22 cellular contexts compared by ENCODE assay signal in the genomic region with DNA sequence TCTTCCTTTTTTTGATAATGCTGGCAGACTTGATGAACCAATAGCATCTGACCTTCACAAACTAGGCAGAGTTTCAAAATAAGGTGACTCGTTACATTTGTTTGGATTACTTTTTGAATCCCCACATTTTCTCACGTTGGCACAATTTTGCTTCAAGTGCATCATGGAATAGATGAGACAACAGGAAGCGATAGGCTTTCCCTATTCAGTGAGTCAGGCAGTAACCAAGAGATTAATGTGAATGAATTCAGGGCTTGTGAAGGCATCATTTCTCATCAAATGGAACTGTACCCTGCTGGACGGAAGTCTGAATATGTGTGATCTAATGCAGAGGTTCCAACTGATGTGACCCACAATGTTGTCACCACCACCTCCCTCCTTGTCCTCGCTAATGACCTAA. TPM values are rescaled to one million over a fixed set of nuclear protein-coding genes. Genes with fewer than 3 reads are reported as not detected.
DNase-seq lines count a peak whose midpoint lies in the region; ATAC-seq and TF ChIP-seq lines count a peak whose summit lies in the region.
"Had no signal": no experiment of that assay in that cellular context is flagged by ENCODE, and none has a peak within 500 bp of the region (broad histone marks: within the 10 kb centered on the region; RNA-seq: fewer than 3 reads in every experiment).

No MANE protein-coding gene starts in this region.

- intact Hi-C loops in PC-3 (cut with micrococcal nuclease), result no loop called here
- intact Hi-C loops in left ventricle myocardium inferior (cut with micrococcal nuclease), result no loop called here

- H3K27ac ChIP-seq in PC-3 (ENCODE audit: low read length) (peak overlapping the region; percentile 52), osteoblast (ENCODE audit: low read depth, low read length) (peak overlapping the region; percentile 54), left ventricle myocardium inferior (replicated peaks) (no peak overlapping the region)
- H3K27ac ChIP-seq: coronary artery, VCaP had no signal

- no peaks in the 10 kb centered on the region for H3K27me3 ChIP-seq in PC-3 (ENCODE audit: low read length)
- no peaks in the 10 kb centered on the region for H3K27me3 ChIP-seq in osteoblast (ENCODE audit: insufficient read depth, low read length)
- H3K27me3 ChIP-seq in left ventricle myocardium inferior (ENCODE audit: low read depth), result no peaks in the 10 kb centered on the region

- peak; percentile 58 for DNase-seq in EL
- DNase-seq in PC-3, result peak; percentile 46
- peak; percentile 84 to 90 for DNase-seq in dermis microvascular lymphatic vessel endothelial cell (ENCODE audit: low read depth in 2 of 2)
- peak; percentile 87 for DNase-seq in osteoblast (ENCODE audit: insufficient read length, low spot score, missing footprints)
- DNase-seq in left ventricle myocardium inferior, result no peak
- DNase-seq in CD1c-positive myeloid dendritic cell (ENCODE audit: extremely low spot score), result no peak
- no peak for DNase-seq in GM20000 (ENCODE audit: low spot score)
- DNase-seq: activated CD8-positive, alpha-beta T cell treated with anti-CD3 and anti-CD28 coated beads, Interleukin-2, amount 10 ng/mL, durations not matched to agents 7 days and 5 days; CD8-positive, alpha-beta T cell; DND-41; foreskin melanocyte; H7; mesendoderm; MV-4-11; NCI-H2107 had no signal

- CTCF ChIA-PET in PC-3 (lab: Charles Lee), result no interaction called here

- no peak overlapping the region for H3K9ac ChIP-seq in PC-3 (ENCODE audit: low read length)

- no peak overlapping the region for H2AFZ ChIP-seq in PC-3 (ENCODE audit: low read length)
- no peak overlapping the region for H2AFZ ChIP-seq in osteoblast (ENCODE audit: low read length)

- no peak overlapping the region for H3K4me2 ChIP-seq in PC-3 (ENCODE audit: low read length)
- H3K4me2 ChIP-seq in osteoblast (ENCODE audit: insufficient read depth, low read length), result peak overlapping the region; percentile 58

- H4K20me1 ChIP-seq in PC-3 (ENCODE audit: low read length), result no peaks in the 10 kb centered on the region
- H4K20me1 ChIP-seq in osteoblast (ENCODE audit: insufficient read depth, low read length), result no peaks in the 10 kb centered on the region

- no peaks in the 10 kb centered on the region for H3K36me3 ChIP-seq in PC-3 (ENCODE audit: low read depth, low read length)
- H3K36me3 ChIP-seq in osteoblast (ENCODE audit: insufficient read depth, low read length), result no peaks in the 10 kb centered on the region
- H3K36me3 ChIP-seq in left ventricle myocardium inferior, result no peaks in the 10 kb centered on the region

- POLR2A ChIA-PET in PC-3 (lab: Charles Lee; ENCODE audit: unreplicated experiment), result no interaction called here

- no peak for TF ChIP-seq CTCF in PC-3 (conservative IDR thresholded peaks at IDR 0.05; ENCODE audit: low read depth, low read length)
- no peak for TF ChIP-seq CTCF in osteoblast (IDR thresholded peaks at IDR 0.05; ENCODE audit: extremely low read depth, low read depth, low read length)
- TF ChIP-seq CTCF in left ventricle myocardium inferior (IDR thresholded peaks at IDR 0.05; ENCODE audit: borderline replicate concordance), result no peak
- TF ChIP-seq CTCF in GM20000 (IDR thresholded peaks at IDR 0.05; ENCODE audit: extremely low read depth, missing control alignments), result no peak

- H3K79me2 ChIP-seq in PC-3 (ENCODE audit: low read length) (no peaks in the 10 kb centered on the region), osteoblast (ENCODE audit: insufficient read depth, low read length) (no peaks in the 10 kb centered on the region)

- H3K4me3 ChIP-seq in PC-3 (ENCODE audit: low read length) (no peak overlapping the region), osteoblast (ENCODE audit: insufficient read depth, low read length) (no peak overlapping the region), left ventricle myocardium inferior (no peak overlapping the region)
- H3K4me3 ChIP-seq: coronary artery, GM12878 had no signal

- 0 out of 2 replicates have a peak, but pooled peaks have one; percentile 20 for ATAC-seq in PC-3
- ATAC-seq: activated CD8-positive, alpha-beta T cell treated with anti-CD3 and anti-CD28 coated beads, Interleukin-2, amount 10 ng/mL, durations not matched to agents 7 days and 5 days; CD8-positive, alpha-beta T cell; GM12878; HepG2; Panc1 had no signal

- no peaks in the 10 kb centered on the region for H3F3A ChIP-seq in PC-3 (ENCODE audit: low read length, unreplicated experiment)

- H3K4me1 ChIP-seq in PC-3 (ENCODE audit: insufficient read depth, low read length), result no peaks in the 10 kb centered on the region
- H3K4me1 ChIP-seq in osteoblast (ENCODE audit: insufficient read depth, low read length), result no peaks in the 10 kb centered on the region
- no peaks in the 10 kb centered on the region for H3K4me1 ChIP-seq in left ventricle myocardium inferior

- no peaks in the 10 kb centered on the region for H3K9me2 ChIP-seq in PC-3 (replicated peaks; ENCODE audit: low read length)

- BruUV-seq in PC-3 (replicated peaks; lab: Mats Ljungman, UMichigan), result no TSS peak

- H3K9me3 ChIP-seq in PC-3 (ENCODE audit: low read length), result no peaks in the 10 kb centered on the region
- H3K9me3 ChIP-seq in osteoblast (ENCODE audit: low read depth, low read length), result no peaks in the 10 kb centered on the region
- H3K9me3 ChIP-seq in left ventricle myocardium inferior (replicated peaks), result no peaks in the 10 kb centered on the region

RNA-seq across cellular contexts. Expression of a gene that starts 10.7 kb away (rescaled TPM):
- total RNA-seq in PC-3 (2014; rRNA removed) (0.04 and 0.12 TPM in 2 replicates), dermis microvascular lymphatic vessel endothelial cell (not detected in 2 replicates), osteoblast (not detected in 2 replicates), left ventricle myocardium inferior (not detected)
- total RNA-seq: activated CD8-positive, alpha-beta T cell treated with anti-CD3 and anti-CD28 coated beads, Interleukin-2, amount 10 ng/mL, durations not matched to agents 7 days and 5 days; CD8-positive, alpha-beta T cell; GM12878; H7; HepG2; neural crest cell; temporal lobe had no signal

Comparison
In these comparisons a context has a peak if more than half of its experiments do, and no peak if none do; other contexts are left out.
1. DNase-seq: peak in EL (single experiment), PC-3 (single experiment), dermis microvascular lymphatic vessel endothelial cell (2 of 2) and osteoblast (single experiment); none in left ventricle myocardium inferior (single experiment), CD1c-positive myeloid dendritic cell (single experiment) and GM20000 (single experiment).